ENCODE assay signal across 19 cellular contexts in the genomic region with DNA sequence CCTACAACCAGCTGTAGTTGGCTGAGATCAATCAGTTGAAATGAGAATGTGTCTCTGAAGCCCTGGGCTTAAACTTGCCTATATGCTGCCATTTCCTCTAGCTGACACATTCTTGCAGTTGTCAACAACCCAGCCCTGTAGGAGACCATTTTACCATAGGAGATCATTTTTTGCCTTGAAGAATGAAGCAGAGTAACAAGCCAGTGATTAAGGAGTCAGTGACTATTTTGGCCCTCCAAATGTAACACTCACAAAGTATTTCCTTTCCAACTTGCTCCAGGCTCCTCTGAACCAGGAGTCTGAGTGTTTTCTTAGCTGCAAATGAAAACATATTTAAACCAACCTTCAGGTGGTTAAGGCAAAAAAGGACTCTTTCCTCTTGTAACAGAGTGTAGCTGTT.
"Had no signal": no experiment of that assay in that cellular context is flagged by ENCODE, and none has a peak within 500 bp of the region (broad histone marks: within the 10 kb centered on the region; RNA-seq: fewer than 3 reads in every experiment).

No MANE protein-coding gene starts in this region.

- H3K36me3 ChIP-seq: colonic mucosa, heart left ventricle, tibial artery had no signal

- H3K4me1 ChIP-seq: colonic mucosa had no signal

- DNase-seq: activated CD4-positive, alpha-beta T cell treated with anti-CD3 and anti-CD28 coated beads, Interleukin-2, amount 50 U/mL, for 4 hours; activated gamma-delta T cell treated with Interleukin-2 at 50 U/mL for 16 hours; activated T-cell treated with anti-CD3 and anti-CD28 coated beads for 4 hours; caudate nucleus; colonic mucosa; erythroblast; heart left ventricle; kidney glomerular epithelial cell; mesenchymal stem cell; posterior cingulate gyrus; retina; stimulated activated CD4-positive, alpha-beta T cell treated with anti-CD3 and anti-CD28 coated beads, Interleukin-12 subunit alpha, Interleukin-12 subunit beta, amount 100 ng/mL, for 4 hours; stimulated activated CD4-positive, alpha-beta T cell treated with anti-CD3 and anti-CD28 coated beads, Interleukin-1b, Interleukin-23, amount 100 ng/mL, for 48 hours; stimulated activated naive CD4-positive, alpha-beta T cell treated with Interleukin-2 at 50 U/mL for 16 hours; tibial artery had no signal

- H3K9me3 Mint-ChIP-seq: T-helper 2 cell treated with Interferon-gamma antibody and Interleukin-4, amounts not matched to agents 5 μg/mL and 100 μg/mL, for 36 hours had no signal

- H3K4me3 Mint-ChIP-seq: activated T-helper 1 cell treated with anti-CD3 and anti-CD28 coated beads, Interleukin-12 subunit alpha, Interleukin-12 subunit beta, Interleukin-2, Interleukin-4 antibody, amounts not matched to agents 30 ng/mL and 10 ng/mL and 1 ng/mL, durations not matched to agents 14 hours and 24 hours and 36 hours; nephron; T-helper 2 cell treated with Interferon-gamma antibody and Interleukin-4, amounts not matched to agents 5 μg/mL and 100 μg/mL, for 36 hours had no signal

- H3K4me1 Mint-ChIP-seq: nephron had no signal

- H3K4me3 ChIP-seq: colonic mucosa, heart left ventricle, tibial artery had no signal

- H3K27ac Mint-ChIP-seq: activated T-helper 1 cell treated with anti-CD3 and anti-CD28 coated beads, Interleukin-12 subunit alpha, Interleukin-12 subunit beta, Interleukin-2, Interleukin-4 antibody, amounts not matched to agents 30 ng/mL and 10 ng/mL and 1 ng/mL, durations not matched to agents 14 hours and 24 hours and 36 hours; nephron; T-helper 2 cell treated with Interferon-gamma antibody and Interleukin-4, amounts not matched to agents 5 μg/mL and 100 μg/mL, for 36 hours had no signal

- H3K9me3 ChIP-seq: colonic mucosa, heart left ventricle, tibial artery had no signal

- ATAC-seq: activated naive CD4-positive, alpha-beta T cell treated with anti-CD3 and anti-CD28 coated beads, Interleukin-2, amount 50 U/mL, for 72 hours had no signal
